19 cellular contexts compared by ENCODE assay signal in genomic region chr4:180675368-180675675, GRCh38.
"Had no signal": no experiment of that assay in that cellular context is flagged by ENCODE, and none has a peak within 500 bp of the region (broad histone marks: within the 10 kb centered on the region; RNA-seq: fewer than 3 reads in every experiment).

No MANE protein-coding gene starts in this region.

- DNase-seq: activated CD4-positive, alpha-beta T cell treated with anti-CD3 and anti-CD28 coated beads for 48 hours; activated CD8-positive, alpha-beta memory T cell treated with anti-CD3 and anti-CD28 coated beads, Interleukin-2, amount 50 U/mL, for 48 hours; activated CD8-positive, alpha-beta T cell treated with anti-CD3 and anti-CD28 coated beads, Interleukin-2, amount 10 ng/mL, durations not matched to agents 7 days and 5 days; activated naive CD4-positive, alpha-beta T cell; activated naive CD8-positive, alpha-beta T cell treated with anti-CD3 and anti-CD28 coated beads, Interleukin-2, amount 50 U/mL, for 24 hours; dorsolateral prefrontal cortex; immature natural killer cell; left colon; mammary epithelial cell; natural killer cell; occipital lobe; stimulated activated CD4-positive, alpha-beta T cell treated with anti-CD3 and anti-CD28 coated beads, Interleukin-2, amount 100 ng/mL, for 24 hours; stimulated activated naive B cell treated with anti-CD40 and anti-IgM and Interleukin-4, amounts not matched to agents 10 μg/mL and 1 μg/mL and 100 μg/mL, for 72 hours; WERI-Rb-1 had no signal

- H3K36me3 ChIP-seq: ascending aorta, prostate gland, tibial nerve, vagina, WERI-Rb-1 had no signal

- H3K27ac ChIP-seq: ascending aorta, dorsolateral prefrontal cortex, prostate gland, tibial nerve, vagina, WERI-Rb-1 had no signal

- H3K27me3 Mint-ChIP-seq: activated naive CD8-positive, alpha-beta T cell treated with anti-CD3 and anti-CD28 coated beads, Interleukin-2, amount 50 U/mL, for 24 hours; stimulated activated naive B cell treated with anti-CD40 and anti-IgM and Interleukin-4, amounts not matched to agents 10 μg/mL and 1 μg/mL and 100 μg/mL, for 72 hours had no signal

- H3K27ac Mint-ChIP-seq: activated CD8-positive, alpha-beta T cell treated with anti-CD3 and anti-CD28 coated beads, Interleukin-2, amount 10 ng/mL, durations not matched to agents 7 days and 5 days; activated naive CD8-positive, alpha-beta T cell treated with anti-CD3 and anti-CD28 coated beads, Interleukin-2, amount 50 U/mL, for 24 hours; activated T-helper 1 cell treated with anti-CD3 and anti-CD28 coated beads, Interleukin-12 subunit alpha, Interleukin-12 subunit beta, Interleukin-2, Interleukin-4 antibody, amounts not matched to agents 30 ng/mL and 10 ng/mL and 1 ng/mL, durations not matched to agents 14 hours and 24 hours and 36 hours; immature natural killer cell; natural killer cell; stimulated activated naive B cell treated with anti-CD40 and anti-IgM and Interleukin-4, amounts not matched to agents 10 μg/mL and 1 μg/mL and 100 μg/mL, for 72 hours had no signal

- H3K36me3 Mint-ChIP-seq: immature natural killer cell; natural killer cell; stimulated activated naive B cell treated with anti-CD40 and anti-IgM and Interleukin-4, amounts not matched to agents 10 μg/mL and 1 μg/mL and 100 μg/mL, for 72 hours had no signal

- H3K4me3 ChIP-seq: ascending aorta, dorsolateral prefrontal cortex, prostate gland, tibial nerve, vagina had no signal

- H3K9me3 ChIP-seq: ascending aorta, prostate gland, tibial nerve, vagina had no signal

- H3K4me1 Mint-ChIP-seq: activated naive CD8-positive, alpha-beta T cell treated with anti-CD3 and anti-CD28 coated beads, Interleukin-2, amount 50 U/mL, for 24 hours; immature natural killer cell; natural killer cell; stimulated activated naive B cell treated with anti-CD40 and anti-IgM and Interleukin-4, amounts not matched to agents 10 μg/mL and 1 μg/mL and 100 μg/mL, for 72 hours had no signal

- H3K9me3 Mint-ChIP-seq: activated naive CD8-positive, alpha-beta T cell treated with anti-CD3 and anti-CD28 coated beads, Interleukin-2, amount 50 U/mL, for 24 hours; activated T-helper 1 cell treated with anti-CD3 and anti-CD28 coated beads, Interleukin-12 subunit alpha, Interleukin-12 subunit beta, Interleukin-2, Interleukin-4 antibody, amounts not matched to agents 30 ng/mL and 10 ng/mL and 1 ng/mL, durations not matched to agents 14 hours and 24 hours and 36 hours had no signal

- H3K4me3 Mint-ChIP-seq: activated CD8-positive, alpha-beta T cell treated with anti-CD3 and anti-CD28 coated beads, Interleukin-2, amount 10 ng/mL, durations not matched to agents 7 days and 5 days; activated naive CD8-positive, alpha-beta T cell treated with anti-CD3 and anti-CD28 coated beads, Interleukin-2, amount 50 U/mL, for 24 hours; activated T-helper 1 cell treated with anti-CD3 and anti-CD28 coated beads, Interleukin-12 subunit alpha, Interleukin-12 subunit beta, Interleukin-2, Interleukin-4 antibody, amounts not matched to agents 30 ng/mL and 10 ng/mL and 1 ng/mL, durations not matched to agents 14 hours and 24 hours and 36 hours; immature natural killer cell; natural killer cell; stimulated activated naive B cell treated with anti-CD40 and anti-IgM and Interleukin-4, amounts not matched to agents 10 μg/mL and 1 μg/mL and 100 μg/mL, for 72 hours had no signal

- H3K4me1 ChIP-seq: ascending aorta, prostate gland, tibial nerve, vagina had no signal

- H3K27me3 ChIP-seq: ascending aorta, tibial nerve, vagina had no signal
